Comparison of ENCODE assay signal across 20 cellular contexts in genomic region chr1:208126108-208126507, GRCh38.
A peak's percentile ranks its signal among the peaks of the same experiment; 100 is the strongest.
DNase-seq lines count a peak whose midpoint lies in the region; ATAC-seq, FAIRE-seq and TF ChIP-seq lines count a peak whose summit lies in the region.
"Had no signal": no experiment of that assay in that cellular context is flagged by ENCODE, and none has a peak within 500 bp of the region (broad histone marks: within the 10 kb centered on the region; RNA-seq: fewer than 3 reads in every experiment).

No MANE protein-coding gene starts in this region.

- H3K4me3 ChIP-seq in HEK293 (ENCODE audit: low read depth, low read length), result no peak overlapping the region
- no peak overlapping the region for H3K4me3 ChIP-seq in K562
- H3K4me3 ChIP-seq: GM12878, GM23248 had no signal

- H3K27me3 ChIP-seq in K562 (ENCODE audit: control insufficient read depth in 2 of 2, insufficient read depth in 2 of 2, low read length in 2 of 2), result peaks cover 25 to 54% of the 10 kb centered on the region in 2 experiments

- no peaks in the 10 kb centered on the region for H3K79me2 ChIP-seq in K562 (ENCODE audit: control insufficient read depth, insufficient read depth, low read length)

- no peaks in the 10 kb centered on the region for H3K9me1 ChIP-seq in K562 (ENCODE audit: control insufficient read depth, insufficient read depth, low read length)

- no peak for FAIRE-seq in K562 (lab: Jason Lieb, UNC)
- FAIRE-seq: D721Med, GM12878, GM19239, H1 had no signal

- no peak overlapping the region for H2AFZ ChIP-seq in K562 (ENCODE audit: low read depth, low read length)
- H2AFZ ChIP-seq: GM23248 had no signal

- H3K9me3 ChIP-seq in HEK293 (ENCODE audit: control insufficient read depth, insufficient read depth, low read depth, low read length) (no peaks in the 10 kb centered on the region), K562 (replicated peaks; ENCODE audit: control insufficient read depth, insufficient read depth, low read depth, low read length) (no peaks in the 10 kb centered on the region)

- POLR2A ChIA-PET in HEK293 (lab: Yijun Ruan, JAX), result no interaction called here
- POLR2A ChIA-PET in K562 (lab: Yijun Ruan, JAX), result no interaction called here

- DNase-seq in K562 (ENCODE audit: extremely low read depth in 1 of 4, low spot score in 3 of 4) (no peak), NOMO-1 treated with dmso at 0.1 percent for 144 hours (lab: John Stamatoyannopoulos, UW; ENCODE audit: unreplicated experiment) (no peak), immature natural killer cell (no peak)
- no peak for DNase-seq in activated naive CD4-positive, alpha-beta T cell treated with anti-CD3 and anti-CD28 coated beads for 36 hours
- DNase-seq: CD4-positive, alpha-beta T cell; CD8-positive, alpha-beta memory T cell; DMS 273 treated with DMSO at 0.1 percent for 48 hours; DMS79; EL; GDM1; GM23248; H7; HCEC 1CT had no signal

- no peaks in the 10 kb centered on the region for H3K4me1 ChIP-seq in HEK293 (ENCODE audit: control insufficient read depth, insufficient read depth, low read length)
- no peaks in the 10 kb centered on the region for H3K4me1 ChIP-seq in K562 (replicated peaks in 1 of 2; ENCODE audit: control insufficient read depth in 2 of 2, insufficient read depth in 2 of 2, low read length in 2 of 2)

- CTCF ChIA-PET in HEK293 (lab: Yijun Ruan, JAX) (no interaction called here), K562 (lab: Yijun Ruan, JAX; ENCODE audit: low intra/inter-chr PET ratio) (interaction anchor here (0.6 kb wide), 1 partner anchor 90 kb away, joined by 4 read pairs; no protein-coding TSS in a partner anchor)
- CTCF ChIA-PET in activated naive CD4-positive, alpha-beta T cell treated with anti-CD3 and anti-CD28 coated beads for 36 hours (lab: Charles Lee), result interaction anchor here (0.6 to 0.8 kb wide), 2 partner anchors 120 to 228 kb away, joined by 3 read pairs; no protein-coding TSS in a partner anchor

- WGBS in K562 (ENCODE audit: insufficient coverage, low coverage, missing lambda C conversion rate), result 0% methylated on average over 2 of the region's 2 CpGs

- peaks cover 38% of the 10 kb centered on the region for H3K27me3 Mint-ChIP-seq in stimulated activated memory B cell treated with anti-CD40 and anti-IgM and Interleukin-4, amounts not matched to agents 10 μg/mL and 1 μg/mL and 100 μg/mL, for 72 hours
- H3K27me3 Mint-ChIP-seq in activated naive CD4-positive, alpha-beta T cell treated with anti-CD3 and anti-CD28 coated beads for 36 hours (ENCODE audit: low read depth), result peaks cover 13% of the 10 kb centered on the region
- H3K27me3 Mint-ChIP-seq in immature natural killer cell (ENCODE audit: low read depth in 3 of 3), result peaks cover 0 to 7% (median 5%) of the 10 kb centered on the region in 3 donors

- no peaks in the 10 kb centered on the region for H3K4me1 Mint-ChIP-seq in stimulated activated memory B cell treated with anti-CD40 and anti-IgM and Interleukin-4, amounts not matched to agents 10 μg/mL and 1 μg/mL and 100 μg/mL, for 72 hours
- no peaks in the 10 kb centered on the region for H3K4me1 Mint-ChIP-seq in activated naive CD4-positive, alpha-beta T cell treated with anti-CD3 and anti-CD28 coated beads for 36 hours (ENCODE audit: low read depth)
- no peaks in the 10 kb centered on the region for H3K4me1 Mint-ChIP-seq in immature natural killer cell
- H3K4me1 Mint-ChIP-seq: CD14-positive monocyte; CD8-positive, alpha-beta memory T cell had no signal

- no peaks in the 10 kb centered on the region; the same call in 1 of the 2 replicates for H4K20me1 ChIP-seq in K562 (replicated peaks; ENCODE audit: control insufficient read depth, insufficient read depth, low read length)

- TF ChIP-seq RAD21 in K562 (CRISPR knock-in tag; conservative IDR thresholded peaks at IDR 0.05 in 1 of 2, IDR thresholded peaks at IDR 0.05 in 1 of 2), result no peak

- H3K9ac ChIP-seq in K562 (ENCODE audit: insufficient read depth in 1 of 2, low read depth in 2 of 2, low read length in 2 of 2), result no peak overlapping the region
- H3K9ac ChIP-seq: GM23248 had no signal

- no peak overlapping the region for H3K4me3 Mint-ChIP-seq in stimulated activated memory B cell treated with anti-CD40 and anti-IgM and Interleukin-4, amounts not matched to agents 10 μg/mL and 1 μg/mL and 100 μg/mL, for 72 hours
- H3K4me3 Mint-ChIP-seq in activated naive CD4-positive, alpha-beta T cell treated with anti-CD3 and anti-CD28 coated beads for 36 hours, result no peak overlapping the region
- H3K4me3 Mint-ChIP-seq in immature natural killer cell, result no peak overlapping the region
- H3K4me3 Mint-ChIP-seq: CD14-positive monocyte; CD4-positive, alpha-beta T cell; CD8-positive, alpha-beta memory T cell had no signal

- no peaks in the 10 kb centered on the region for H3K9me3 Mint-ChIP-seq in stimulated activated memory B cell treated with anti-CD40 and anti-IgM and Interleukin-4, amounts not matched to agents 10 μg/mL and 1 μg/mL and 100 μg/mL, for 72 hours
- no peaks in the 10 kb centered on the region for H3K9me3 Mint-ChIP-seq in activated naive CD4-positive, alpha-beta T cell treated with anti-CD3 and anti-CD28 coated beads for 36 hours
- no peaks in the 10 kb centered on the region for H3K9me3 Mint-ChIP-seq in immature natural killer cell
- H3K9me3 Mint-ChIP-seq: CD14-positive monocyte; CD4-positive, alpha-beta T cell; CD8-positive, alpha-beta memory T cell had no signal

- BruUV-seq in K562 (replicated peaks; lab: Mats Ljungman, UMichigan), result no TSS peak

- peak; percentile 29 for ATAC-seq in K562
- ATAC-seq in stimulated activated memory B cell treated with anti-CD40 and anti-IgM and Interleukin-4, amounts not matched to agents 10 μg/mL and 1 μg/mL and 100 μg/mL, for 72 hours, result peak; percentile 14
- ATAC-seq: GM12878 had no signal

- no peak for TF ChIP-seq EP300 in K562 (IDR thresholded peaks at IDR 0.05; ENCODE audit: low read length)

- H3K36me3 Mint-ChIP-seq in stimulated activated memory B cell treated with anti-CD40 and anti-IgM and Interleukin-4, amounts not matched to agents 10 μg/mL and 1 μg/mL and 100 μg/mL, for 72 hours, result no peaks in the 10 kb centered on the region
- H3K36me3 Mint-ChIP-seq in activated naive CD4-positive, alpha-beta T cell treated with anti-CD3 and anti-CD28 coated beads for 36 hours (ENCODE audit: low read depth), result no peaks in the 10 kb centered on the region
- no peaks in the 10 kb centered on the region for H3K36me3 Mint-ChIP-seq in immature natural killer cell
- H3K36me3 Mint-ChIP-seq: CD14-positive monocyte; CD8-positive, alpha-beta memory T cell had no signal

- no peak for TF ChIP-seq POLR2A in K562 (conservative IDR thresholded peaks at IDR 0.05)

- H3K27ac ChIP-seq in HEK293 (ENCODE audit: extremely low read depth, low read depth, low read length) (no peak overlapping the region), K562 (ENCODE audit: extremely low read depth, low read depth, low read length) (no peak overlapping the region)
- H3K27ac ChIP-seq: GM23248 had no signal

- in situ Hi-C loops in K562 (cut with MboI), result no loop called here

- H3K27ac Mint-ChIP-seq in stimulated activated memory B cell treated with anti-CD40 and anti-IgM and Interleukin-4, amounts not matched to agents 10 μg/mL and 1 μg/mL and 100 μg/mL, for 72 hours, result no peak overlapping the region
- H3K27ac Mint-ChIP-seq in activated naive CD4-positive, alpha-beta T cell treated with anti-CD3 and anti-CD28 coated beads for 36 hours, result no peak overlapping the region
- H3K27ac Mint-ChIP-seq in immature natural killer cell, result no peak overlapping the region
- H3K27ac Mint-ChIP-seq: CD14-positive monocyte; CD4-positive, alpha-beta T cell; CD8-positive, alpha-beta memory T cell had no signal

- intact Hi-C loops in K562 (cut with micrococcal nuclease), result no loop called here
- intact Hi-C loops in activated naive CD4-positive, alpha-beta T cell treated with anti-CD3 and anti-CD28 coated beads for 36 hours (cut with micrococcal nuclease), result no loop called here

- TF ChIP-seq CTCF in HEK293 (tag by site-specific recombination; IDR thresholded peaks at IDR 0.05), result no peak
- TF ChIP-seq CTCF in K562 (IDR thresholded peaks at IDR 0.05 in 2 of 3, conservative IDR thresholded peaks at IDR 0.05 in 1 of 3; ENCODE audit: insufficient read depth in 2 of 3, low read depth in 1 of 3, low read length in 3 of 3), result no peak

- no peak overlapping the region for H3K4me2 ChIP-seq in K562 (ENCODE audit: insufficient read depth, low read length)

- no peaks in the 10 kb centered on the region for H3K36me3 ChIP-seq in HEK293 (ENCODE audit: control insufficient read depth in 2 of 2, insufficient read depth in 1 of 2, low read length in 2 of 2)
- no peaks in the 10 kb centered on the region for H3K36me3 ChIP-seq in K562 (ENCODE audit: control insufficient read depth, insufficient read depth, low read length)

TF ChIP-seq in HEK293, 187 proteins besides CTCF, POLR2A, EP300 and RAD21:
- TF ChIP-seq ZIC2 (tag by site-specific recombination; IDR thresholded peaks at IDR 0.05) (peak; percentile 78), ZNF660 (tag by site-specific recombination; IDR thresholded peaks at IDR 0.05) (no peak)

TF ChIP-seq in K562, 482 proteins besides CTCF, POLR2A, EP300 and RAD21:
- TF ChIP-seq BCOR (IDR thresholded peaks at IDR 0.05) (no peak), MBD1 (CRISPR knock-in tag; IDR thresholded peaks at IDR 0.05) (no peak), SP2 (IDR thresholded peaks at IDR 0.05; ENCODE audit: extremely low read depth, low read depth, low read length, poor library complexity, severe bottlenecking) (no peak), ZNF79 (CRISPR knock-in tag; IDR thresholded peaks at IDR 0.05; ENCODE audit: low read depth) (no peak), HDAC3 (IDR thresholded peaks at IDR 0.05; ENCODE audit: borderline replicate concordance, partially characterized antibody) (no peak), MCM3 (IDR thresholded peaks at IDR 0.05) (no peak), ZNF57 (CRISPR knock-in tag; IDR thresholded peaks at IDR 0.05) (no peak), MAFK (IDR thresholded peaks at IDR 0.05; ENCODE audit: low read length) (no peak), DMBX1 (CRISPR knock-in tag; IDR thresholded peaks at IDR 0.05; ENCODE audit: borderline replicate concordance) (no peak)
